ENCODE assay signal across 10 cellular contexts in genomic region chr7:128794020-128794419, GRCh38. TPM values are rescaled to one million over a fixed set of nuclear protein-coding genes. Genes with fewer than 3 reads are reported as not detected.
DNase-seq lines count a peak whose midpoint lies in the region; ATAC-seq and TF ChIP-seq lines count a peak whose summit lies in the region.
"Had no signal": no experiment of that assay in that cellular context is flagged by ENCODE, and none has a peak within 500 bp of the region (broad histone marks: within the 10 kb centered on the region; RNA-seq: fewer than 3 reads in every experiment).

No MANE protein-coding gene starts in this region.

- H3K4me3 Mint-ChIP-seq in activated naive CD4-positive, alpha-beta T cell treated with anti-CD3 and anti-CD28 coated beads for 36 hours = no peak overlapping the region
- H3K4me3 Mint-ChIP-seq in chondrocyte (ENCODE audit: unreplicated experiment) = no peak overlapping the region

- no peaks in the 10 kb centered on the region for H3K36me3 Mint-ChIP-seq in activated naive CD4-positive, alpha-beta T cell treated with anti-CD3 and anti-CD28 coated beads for 36 hours (ENCODE audit: low read depth)
- peaks cover 4% of the 10 kb centered on the region for H3K36me3 Mint-ChIP-seq in chondrocyte (ENCODE audit: low read depth)

- peak; percentile 56 for DNase-seq in activated naive CD4-positive, alpha-beta T cell treated with anti-CD3 and anti-CD28 coated beads for 36 hours
- DNase-seq in activated naive CD4-positive, alpha-beta T cell treated with Interleukin-2 at 50 U/mL for 16 hours = no peak
- DNase-seq in chondrocyte (ENCODE audit: low spot score) = no peak
- peak; percentile 40 for DNase-seq in stimulated activated CD8-positive, alpha-beta memory T cell treated with anti-CD3 and anti-CD28 coated beads, Interleukin-4, amount 100 ng/mL, for 48 hours
- no peak for DNase-seq in NOMO-1 (lab: John Stamatoyannopoulos, UW; ENCODE audit: unreplicated experiment in 2 of 2)
- no peak for DNase-seq in NCI-H446 (lab: John Stamatoyannopoulos, UW)

- peaks cover 3% of the 10 kb centered on the region for H3K27me3 Mint-ChIP-seq in activated naive CD4-positive, alpha-beta T cell treated with anti-CD3 and anti-CD28 coated beads for 36 hours (ENCODE audit: low read depth)
- H3K27me3 Mint-ChIP-seq in chondrocyte (ENCODE audit: low read depth) = no peaks in the 10 kb centered on the region

- CTCF ChIA-PET in activated naive CD4-positive, alpha-beta T cell treated with anti-CD3 and anti-CD28 coated beads for 36 hours (lab: Charles Lee) = interaction anchor here (1.1 to 1.4 kb wide), 4 partner anchors 18 to 93 kb away, joined by 3 to 5 read pairs (median 3); no protein-coding TSS in a partner anchor

- peaks cover 4% of the 10 kb centered on the region for H4K20me1 ChIP-seq in Loucy (ENCODE audit: insufficient read depth, low read length, poor library complexity, severe bottlenecking)

- no peaks in the 10 kb centered on the region for H3K27me3 ChIP-seq in Loucy (ENCODE audit: insufficient read depth, low read length, poor library complexity, severe bottlenecking)

- H3K4me2 ChIP-seq in Loucy (ENCODE audit: low read depth, low read length, poor library complexity, severe bottlenecking) = peak overlapping the region; percentile 98
- H3K4me2 ChIP-seq: smooth muscle cell had no signal

- ATAC-seq in GM21526 (IDR thresholded peaks at IDR 0.05; ENCODE audit: low FRiP score, unreplicated experiment) = no peak

- no peaks in the 10 kb centered on the region for H3K9me2 ChIP-seq in Loucy (replicated peaks; ENCODE audit: low read depth, low read length)

- H3K79me2 ChIP-seq in Loucy (ENCODE audit: insufficient read depth, low read length) = peaks cover 36% of the 10 kb centered on the region

- no peak overlapping the region for H3K27ac Mint-ChIP-seq in activated naive CD4-positive, alpha-beta T cell treated with anti-CD3 and anti-CD28 coated beads for 36 hours
- no peak overlapping the region for H3K27ac Mint-ChIP-seq in chondrocyte (ENCODE audit: unreplicated experiment)

- H3K9me3 Mint-ChIP-seq in activated naive CD4-positive, alpha-beta T cell treated with anti-CD3 and anti-CD28 coated beads for 36 hours = no peaks in the 10 kb centered on the region
- H3K9me3 Mint-ChIP-seq in chondrocyte (ENCODE audit: low read depth) = no peaks in the 10 kb centered on the region

- peaks cover 10% of the 10 kb centered on the region; the same call in 1 of the 2 replicates for H3K36me3 ChIP-seq in Loucy (ENCODE audit: insufficient read depth, low read length)

- peaks cover 28% of the 10 kb centered on the region for H3K4me1 ChIP-seq in Loucy (ENCODE audit: insufficient read depth, low read length, poor library complexity, severe bottlenecking)

- peak overlapping the region; percentile 98 for H3K4me3 ChIP-seq in Loucy (ENCODE audit: low read length, poor library complexity, severe bottlenecking)
- H3K4me3 ChIP-seq: smooth muscle cell had no signal

- peak overlapping the region; percentile 88 for H3K9ac ChIP-seq in Loucy (ENCODE audit: low read depth, low read length, poor library complexity, severe bottlenecking)

- intact Hi-C loops in activated naive CD4-positive, alpha-beta T cell treated with anti-CD3 and anti-CD28 coated beads for 36 hours (cut with micrococcal nuclease) = loop anchor here (1.0 to 5.0 kb wide), 4 partner anchors 89 to 418 kb away; no protein-coding TSS in a partner anchor

- H3K9me3 ChIP-seq in Loucy (ENCODE audit: insufficient read depth, low read depth, low read length) = no peaks in the 10 kb centered on the region

- H3K4me1 Mint-ChIP-seq in activated naive CD4-positive, alpha-beta T cell treated with anti-CD3 and anti-CD28 coated beads for 36 hours (ENCODE audit: low read depth) = peaks cover 3% of the 10 kb centered on the region
- H3K4me1 Mint-ChIP-seq in chondrocyte (ENCODE audit: low read depth) = peaks cover 16% of the 10 kb centered on the region

- H3F3A ChIP-seq in Loucy (ENCODE audit: low read depth) = peaks cover 5% of the 10 kb centered on the region

- TF ChIP-seq CTCF in Loucy (conservative IDR thresholded peaks at IDR 0.05; ENCODE audit: low read length) (peak; percentile 63), chondrocyte (IDR thresholded peaks at IDR 0.05) (peak; percentile 22)

- no peak overlapping the region for H2AFZ ChIP-seq in Loucy (ENCODE audit: low read length)

RNA-seq across cellular contexts. Expression of gene CCDC136, which starts 2.3 kb away (rescaled TPM):
- 1 to 10 TPM; 4.2 to 5.9 TPM for total RNA-seq in activated naive CD4-positive, alpha-beta T cell treated with anti-CD3 and anti-CD28 coated beads for 36 hours
- 7.6 to 8.8 TPM (median 8.5 TPM) in 3 replicates for total RNA-seq in chondrocyte

RNA-seq across cellular contexts. Expression of gene OPN1SW, which starts 18.4 kb away (rescaled TPM):
- not detected for total RNA-seq in activated naive CD4-positive, alpha-beta T cell treated with anti-CD3 and anti-CD28 coated beads for 36 hours
- total RNA-seq in chondrocyte = not detected in 3 replicates
- total RNA-seq: SK-MEL-5, smooth muscle cell had no signal

RNA-seq across cellular contexts. Expression of gene FLNC, which starts 36.2 kb away (rescaled TPM):
- under 1 TPM; 0.02 to 0.05 TPM for total RNA-seq in activated naive CD4-positive, alpha-beta T cell treated with anti-CD3 and anti-CD28 coated beads for 36 hours
- 72.3 to 119 TPM (median 118 TPM) in 3 replicates for total RNA-seq in chondrocyte

RNA-seq across cellular contexts. Expression of gene CALU, which starts 54.9 kb away (rescaled TPM):
- total RNA-seq in activated naive CD4-positive, alpha-beta T cell treated with anti-CD3 and anti-CD28 coated beads for 36 hours = 10 to 100 TPM; 33.0 to 35.4 TPM
- total RNA-seq in chondrocyte = 731 to 820 TPM (median 734 TPM) in 3 replicates

Comparison
In these comparisons a context has a peak if more than half of its experiments do, and no peak if none do; other contexts are left out.
1. DNase-seq: peak in activated naive CD4-positive, alpha-beta T cell treated with anti-CD3 and anti-CD28 coated beads for 36 hours (single experiment) and stimulated activated CD8-positive, alpha-beta memory T cell treated with anti-CD3 and anti-CD28 coated beads, Interleukin-4, amount 100 ng/mL, for 48 hours (single experiment); none in activated naive CD4-positive, alpha-beta T cell treated with Interleukin-2 at 50 U/mL for 16 hours (single experiment), chondrocyte (single experiment), NOMO-1 (0 of 2) and NCI-H446 (0 of 2).
2. RNA of gene FLNC, which starts 36.2 kb away (total RNA-seq): 72.3 to 119 TPM in chondrocyte; 0.02 to 0.05 TPM in activated naive CD4-positive, alpha-beta T cell treated with anti-CD3 and anti-CD28 coated beads for 36 hours; every median in the first group is over 10 times any median in the second.